In the genomic region with DNA sequence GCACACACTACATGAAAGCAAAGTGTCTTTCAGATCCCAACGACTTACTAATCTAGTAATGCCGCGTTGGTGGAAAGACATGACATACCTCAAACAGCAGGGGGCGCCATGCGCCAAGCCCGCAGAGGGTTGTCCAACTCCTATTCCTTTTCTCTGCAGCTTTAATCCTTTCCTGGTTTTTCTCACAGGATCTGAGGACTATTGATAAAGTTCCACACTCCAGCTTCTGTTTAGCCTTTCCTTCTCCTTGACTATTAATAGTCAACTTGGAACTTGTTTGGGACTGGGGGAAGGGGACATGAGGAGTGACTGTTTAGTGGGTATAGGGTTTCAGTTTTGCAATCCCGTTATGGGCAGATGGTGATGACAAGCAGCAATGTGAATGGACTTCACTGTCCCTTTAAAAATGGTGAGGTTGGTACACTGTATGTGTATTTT, we compare ENCODE assay signal across 8 cellular contexts.
DNase-seq lines count a peak whose midpoint lies in the region; ATAC-seq and TF ChIP-seq lines count a peak whose summit lies in the region.

No MANE protein-coding gene starts in this region.

- H3K27ac Mint-ChIP-seq in activated CD8-positive, alpha-beta T cell treated with anti-CD3 and anti-CD28 coated beads for 36 hours, result no peak overlapping the region
- no peak overlapping the region for H3K27ac Mint-ChIP-seq in effector memory CD8-positive, alpha-beta T cell

- H3K27me3 Mint-ChIP-seq in activated CD8-positive, alpha-beta T cell treated with anti-CD3 and anti-CD28 coated beads for 36 hours, result no peaks in the 10 kb centered on the region
- no peaks in the 10 kb centered on the region for H3K27me3 Mint-ChIP-seq in effector memory CD8-positive, alpha-beta T cell

- ATAC-seq in GM18511 (IDR thresholded peaks at IDR 0.05; ENCODE audit: unreplicated experiment) (peak; percentile 75), HG03565 (IDR thresholded peaks at IDR 0.05; ENCODE audit: unreplicated experiment) (peak; percentile 71)
- peak; percentile 70 for ATAC-seq in activated CD8-positive, alpha-beta T cell treated with anti-CD3 and anti-CD28 coated beads for 36 hours
- peak; percentile 80 for ATAC-seq in effector memory CD8-positive, alpha-beta T cell (replicated peaks)

- DNase-seq in 8988T (peak; percentile 75), NCI-H748 treated with DMSO at 0.1 percent for 48 hours (lab: John Stamatoyannopoulos, UW) (peak; percentile 96), mesenteric fat pad (ENCODE audit: low spot score) (peak; percentile 92)
- DNase-seq in activated CD8-positive, alpha-beta T cell treated with anti-CD3 and anti-CD28 coated beads for 36 hours, result peak; percentile 75
- peak; percentile 66 to 68 (median 67) for DNase-seq in effector memory CD8-positive, alpha-beta T cell
- DNase-seq in stimulated activated CD8-positive, alpha-beta memory T cell treated with anti-CD3 and anti-CD28 coated beads, Interleukin-2, amount 100 ng/mL, for 1 hour (ENCODE audit: low read depth in 2 of 2), result peak; percentile 46 to 51

- H3K9me3 Mint-ChIP-seq in activated CD8-positive, alpha-beta T cell treated with anti-CD3 and anti-CD28 coated beads for 36 hours, result no peaks in the 10 kb centered on the region
- H3K9me3 Mint-ChIP-seq in effector memory CD8-positive, alpha-beta T cell, result no peaks in the 10 kb centered on the region

- POLR2A ChIA-PET in activated CD8-positive, alpha-beta T cell treated with anti-CD3 and anti-CD28 coated beads for 36 hours (lab: Charles Lee), result interaction anchor here (0.7 to 1.9 kb wide), 4 partner anchors 140 to 265 kb away, joined by 3 to 6 read pairs (median 4); no protein-coding TSS in a partner anchor

- no peak overlapping the region for H3K4me3 Mint-ChIP-seq in activated CD8-positive, alpha-beta T cell treated with anti-CD3 and anti-CD28 coated beads for 36 hours
- H3K4me3 Mint-ChIP-seq in effector memory CD8-positive, alpha-beta T cell, result no peak overlapping the region

- peak; percentile 91 for TF ChIP-seq CTCF in activated CD8-positive, alpha-beta T cell treated with anti-CD3 and anti-CD28 coated beads for 36 hours (IDR thresholded peaks at IDR 0.05)

- CTCF ChIA-PET in activated CD8-positive, alpha-beta T cell treated with anti-CD3 and anti-CD28 coated beads for 36 hours (lab: Charles Lee), result interaction anchor here (0.6 to 5.7 kb wide), 61 partner anchors 8 to 376 kb away, joined by 3 to 123 read pairs (median 4); a partner anchor contains a TSS

- intact Hi-C loops in activated CD8-positive, alpha-beta T cell treated with anti-CD3 and anti-CD28 coated beads for 36 hours (cut with micrococcal nuclease), result loop anchor here (1.0 to 5.0 kb wide), 2 partner anchors 145 to 276 kb away; a partner anchor contains a TSS

- peaks cover 22% of the 10 kb centered on the region for H3K36me3 Mint-ChIP-seq in activated CD8-positive, alpha-beta T cell treated with anti-CD3 and anti-CD28 coated beads for 36 hours (ENCODE audit: low read depth)
- H3K36me3 Mint-ChIP-seq in effector memory CD8-positive, alpha-beta T cell (ENCODE audit: insufficient read depth), result peaks cover 11% of the 10 kb centered on the region

- peaks cover 6% of the 10 kb centered on the region for H3K4me1 Mint-ChIP-seq in activated CD8-positive, alpha-beta T cell treated with anti-CD3 and anti-CD28 coated beads for 36 hours (ENCODE audit: low read depth)
- H3K4me1 Mint-ChIP-seq in effector memory CD8-positive, alpha-beta T cell (ENCODE audit: low read depth in 2 of 2), result peaks cover 3% of the 10 kb centered on the region in 2 donors

Comparison
In these comparisons a context has a peak if more than half of its experiments do, and no peak if none do; other contexts are left out.
1. Peak in every context shown above with its lines: DNase-seq and ATAC-seq.